In the genomic region with DNA sequence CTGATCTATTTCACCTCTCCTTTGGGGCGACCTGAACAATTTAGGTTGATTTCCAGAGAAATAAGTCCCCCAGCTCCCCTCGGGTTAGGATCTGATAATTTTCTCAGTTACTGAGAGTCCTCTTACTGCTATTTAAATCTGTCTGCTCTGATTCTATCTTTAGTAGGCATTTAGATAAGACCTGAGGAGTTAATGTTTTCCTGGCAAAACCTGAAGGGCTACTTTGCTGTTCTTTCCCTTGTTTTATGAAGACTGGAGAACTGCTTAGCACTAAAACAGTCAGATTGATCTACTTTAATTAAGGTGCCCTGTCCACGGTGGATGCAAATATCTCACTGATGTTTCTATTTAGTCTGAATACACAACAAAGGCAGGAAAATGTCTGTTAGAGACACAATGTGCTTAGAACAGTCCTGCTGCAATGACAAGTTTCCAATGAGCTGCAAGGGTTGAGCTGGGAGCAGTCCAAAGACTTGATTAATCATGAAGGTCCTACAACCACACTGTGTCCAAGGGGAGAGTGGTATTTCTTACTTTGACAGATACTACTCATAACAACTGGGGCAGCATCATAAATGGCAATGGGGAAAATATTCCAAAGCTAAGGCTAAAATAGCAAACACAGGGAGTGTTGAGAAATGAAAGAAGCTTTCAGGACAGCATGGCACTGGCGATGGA, we compare ENCODE assay signal across 2 cellular contexts.
TF ChIP-seq lines count a peak whose summit lies in the region.

No MANE protein-coding gene starts in this region.

TF ChIP-seq in endothelial cell of umbilical vein, 7 proteins besides CTCF, POLR2A, EP300 and RAD21 (continued from another document):
- TF ChIP-seq JUN (IDR thresholded peaks at IDR 0.05; ENCODE audit: borderline replicate concordance, insufficient read depth, insufficient read length, low read depth), result no peak
- TF ChIP-seq FOS (IDR thresholded peaks at IDR 0.05; ENCODE audit: borderline replicate concordance, insufficient read depth, low read length), result no peak
- TF ChIP-seq POLR2AphosphoS5 (IDR thresholded peaks at IDR 0.05; ENCODE audit: insufficient read depth, low read depth, low read length), result no peak
- TF ChIP-seq, protein P1, sequence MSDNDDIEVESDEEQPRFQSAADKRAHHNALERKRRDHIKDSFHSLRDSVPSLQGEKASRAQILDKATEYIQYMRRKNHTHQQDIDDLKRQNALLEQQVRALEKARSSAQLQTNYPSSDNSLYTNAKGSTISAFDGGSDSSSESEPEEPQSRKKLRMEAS (IDR thresholded peaks at IDR 0.05; ENCODE audit: insufficient read depth, insufficient read length), result no peak
- TF ChIP-seq EZH2 (IDR thresholded peaks at IDR 0.05; ENCODE audit: borderline replicate concordance, low read depth, low read length, severe bottlenecking), result no peak
TF ChIP-seq in endothelial cell of umbilical vein: peak in this region for 0.

TF ChIP-seq in HEK293T, 16 proteins besides CTCF, POLR2A, EP300 and RAD21 (continued from another document):
- TF ChIP-seq FOXK2 (IDR thresholded peaks at IDR 0.05) (no peak), BHLHE40 (IDR thresholded peaks at IDR 0.05; ENCODE audit: borderline replicate concordance) (no peak), L3MBTL2 (conservative IDR thresholded peaks at IDR 0.05) (no peak), FOXM1 (IDR thresholded peaks at IDR 0.05; ENCODE audit: borderline replicate concordance) (no peak), SP1 (IDR thresholded peaks at IDR 0.05) (no peak)
- TF ChIP-seq, protein P2, sequence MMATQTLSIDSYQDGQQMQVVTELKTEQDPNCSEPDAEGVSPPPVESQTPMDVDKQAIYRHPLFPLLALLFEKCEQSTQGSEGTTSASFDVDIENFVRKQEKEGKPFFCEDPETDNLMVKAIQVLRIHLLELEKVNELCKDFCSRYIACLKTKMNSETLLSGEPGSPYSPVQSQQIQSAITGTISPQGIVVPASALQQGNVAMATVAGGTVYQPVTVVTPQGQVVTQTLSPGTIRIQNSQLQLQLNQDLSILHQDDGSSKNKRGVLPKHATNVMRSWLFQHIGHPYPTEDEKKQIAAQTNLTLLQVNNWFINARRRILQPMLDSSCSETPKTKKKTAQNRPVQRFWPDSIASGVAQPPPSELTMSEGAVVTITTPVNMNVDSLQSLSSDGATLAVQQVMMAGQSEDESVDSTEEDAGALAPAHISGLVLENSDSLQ (IDR thresholded peaks at IDR 0.05), result no peak
